14 cellular contexts compared by ENCODE assay signal in the genomic region with DNA sequence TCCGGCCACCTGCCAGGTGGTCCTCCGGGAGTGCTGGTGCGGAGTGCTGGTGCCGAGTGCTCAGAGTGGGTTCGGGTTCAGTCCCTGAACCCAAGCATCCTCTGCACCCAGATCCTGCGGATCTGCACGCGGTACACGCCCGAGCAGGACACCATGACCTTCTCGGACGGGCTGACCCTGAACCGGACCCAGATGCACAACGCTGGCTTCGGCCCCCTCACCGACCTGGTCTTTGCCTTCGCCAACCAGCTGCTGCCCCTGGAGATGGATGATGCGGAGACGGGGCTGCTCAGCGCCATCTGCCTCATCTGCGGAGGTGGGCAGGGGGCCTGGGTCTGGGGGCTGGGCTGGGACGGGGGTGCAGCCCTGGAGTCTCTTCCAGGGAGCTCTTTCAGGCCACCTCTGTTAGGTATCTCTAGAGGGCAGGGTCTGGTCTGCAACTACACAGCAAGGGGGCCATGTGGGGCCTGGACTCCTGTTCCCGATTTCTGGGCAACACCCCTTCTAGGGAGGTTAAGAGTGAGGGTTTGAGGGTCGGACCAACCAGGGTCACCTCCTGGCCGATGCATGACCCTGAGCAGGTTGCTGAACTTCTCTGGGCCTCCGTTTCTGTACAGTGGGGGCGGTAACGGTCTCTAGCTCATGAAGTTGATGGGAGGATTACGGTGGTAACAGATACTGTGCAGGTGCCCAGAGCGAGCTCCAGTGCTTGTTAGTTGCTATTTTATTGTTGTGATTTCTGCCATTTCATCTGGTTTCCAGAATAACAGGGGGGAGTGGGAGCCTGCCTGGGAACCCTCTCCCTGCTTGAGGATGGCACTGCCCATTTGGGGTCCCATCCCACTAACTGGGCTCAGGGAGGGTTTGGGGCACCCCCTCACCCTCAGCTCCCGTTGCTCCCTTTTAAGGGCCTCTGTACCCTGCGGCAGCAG. TPM values are rescaled to one million over a fixed set of nuclear protein-coding genes. Genes with fewer than 3 reads are reported as not detected.
A peak's percentile ranks its signal among the peaks of the same experiment; 100 is the strongest.
DNase-seq lines count a peak whose midpoint lies in the region; ATAC-seq, FAIRE-seq and TF ChIP-seq lines count a peak whose summit lies in the region.
"Had no signal": no experiment of that assay in that cellular context is flagged by ENCODE, and none has a peak within 500 bp of the region (broad histone marks: within the 10 kb centered on the region; RNA-seq: fewer than 3 reads in every experiment).

No MANE protein-coding gene starts in this region.

- H4K20me1 ChIP-seq in endothelial cell of umbilical vein (replicated peaks; ENCODE audit: control insufficient read depth, extremely low read depth, insufficient read depth, low read length) = no peaks in the 10 kb centered on the region
- peaks cover 19% of the 10 kb centered on the region for H4K20me1 ChIP-seq in neural progenitor cell (ENCODE audit: low read depth)

- peaks cover 44% of the 10 kb centered on the region for H3K36me3 ChIP-seq in CD4-positive, alpha-beta memory T cell (ENCODE audit: insufficient read depth, low read length)
- H3K36me3 ChIP-seq in endothelial cell of umbilical vein (ENCODE audit: control insufficient read depth in 2 of 2, extremely low read depth in 1 of 2, insufficient read depth in 2 of 2, low read length in 2 of 2) (peaks cover 6 to 44% of the 10 kb centered on the region in 2 experiments), neural progenitor cell (no peaks in the 10 kb centered on the region)

- no peaks in the 10 kb centered on the region for H3K9me1 ChIP-seq in endothelial cell of umbilical vein (replicated peaks; ENCODE audit: control insufficient read depth, extremely low read depth, insufficient read depth, low read length)

- peaks cover 10% of the 10 kb centered on the region for H3K79me2 ChIP-seq in endothelial cell of umbilical vein (ENCODE audit: control insufficient read depth, insufficient read depth, low read length)
- H3K79me2 ChIP-seq in neural progenitor cell (ENCODE audit: low read depth) = no peaks in the 10 kb centered on the region

- H3K9ac ChIP-seq in endothelial cell of umbilical vein (replicated peaks; ENCODE audit: extremely low read depth, insufficient read depth, low read length) (no peak overlapping the region), neural progenitor cell (no peak overlapping the region)

- peaks cover 11% of the 10 kb centered on the region for H3F3A ChIP-seq in neural progenitor cell (ENCODE audit: low read depth)

- no peaks in the 10 kb centered on the region for H3K27me3 Mint-ChIP-seq in CD4-positive, alpha-beta memory T cell
- no peaks in the 10 kb centered on the region for H3K27me3 Mint-ChIP-seq in IgD-negative memory B cell
- no peaks in the 10 kb centered on the region for H3K27me3 Mint-ChIP-seq in neural progenitor cell (ENCODE audit: insufficient read depth, low read depth)

- no TSS peak for BruUV-seq in endothelial cell of umbilical vein (replicated peaks; lab: Mats Ljungman, UMichigan)

- ATAC-seq in GM21737 (IDR thresholded peaks at IDR 0.05; ENCODE audit: unreplicated experiment) (no peak), GM21723 (IDR thresholded peaks at IDR 0.05; ENCODE audit: unreplicated experiment) (no peak)

- no peak for TF ChIP-seq POLR2A in endothelial cell of umbilical vein (IDR thresholded peaks at IDR 0.05; ENCODE audit: low read depth, low read length)

- H3K9me3 ChIP-seq in CD4-positive, alpha-beta memory T cell (ENCODE audit: control insufficient read depth in 1 of 2, low read length in 2 of 2) = no peaks in the 10 kb centered on the region
- no peaks in the 10 kb centered on the region for H3K9me3 ChIP-seq in endothelial cell of umbilical vein (replicated peaks; ENCODE audit: control insufficient read depth, insufficient read depth, low read length)
- H3K9me3 ChIP-seq in neural progenitor cell (ENCODE audit: low read depth) = no peaks in the 10 kb centered on the region

- CTCF ChIA-PET in CD4-positive, alpha-beta memory T cell (lab: Charles Lee; ENCODE audit: partially characterized antibody) = interaction anchor here (0.7 to 10.0 kb wide), 31 partner anchors 10 to 204 kb away, joined by 3 to 573 read pairs (median 6); partner anchors contain the start of genes RARA and TOP2A
- CTCF ChIA-PET in endothelial cell of umbilical vein (lab: Charles Lee) = interaction anchor here (0.7 to 18.3 kb wide), 21 partner anchors 9 to 206 kb away, joined by 3 to 530 read pairs (median 6); partner anchors contain the start of genes CDC6 and RARA

- no peak overlapping the region for H3K4me3 ChIP-seq in CD4-positive, alpha-beta memory T cell (ENCODE audit: low read length in 2 of 2)
- H3K4me3 ChIP-seq in endothelial cell of umbilical vein (replicated peaks in 1 of 3; ENCODE audit: insufficient read depth in 1 of 3, low read depth in 1 of 3, low read length in 3 of 3) (no peak overlapping the region), neural progenitor cell (no peak overlapping the region)

- POLR2A ChIA-PET in CD4-positive, alpha-beta memory T cell (lab: Charles Lee; ENCODE audit: partially characterized antibody) = interaction anchor here (0.8 to 29.0 kb wide), 7 partner anchors 9 to 179 kb away, joined by 3 to 1054 read pairs (median 4); partner anchors contain the start of genes RARA and TOP2A
- POLR2A ChIA-PET in endothelial cell of umbilical vein (lab: Charles Lee) = interaction anchor here (1.8 kb wide), 1 partner anchor 51 kb away, joined by 10 read pairs; no protein-coding TSS in a partner anchor

- H3K4me2 ChIP-seq in endothelial cell of umbilical vein (ENCODE audit: insufficient read depth, low read length) = no peak overlapping the region
- no peak overlapping the region for H3K4me2 ChIP-seq in neural progenitor cell

- dilution Hi-C loops in endothelial cell of umbilical vein (cut with MboI; ENCODE audit: extremely low pct_ligation_motif_present, low sequenced_read_pairs) = no loop called here

- no peak for TF ChIP-seq CTCF in endothelial cell of umbilical vein (IDR thresholded peaks at IDR 0.05; ENCODE audit: extremely low read depth in 1 of 2, insufficient read depth in 1 of 2, low read depth in 1 of 2, low read length in 2 of 2)
- no peak for TF ChIP-seq CTCF in neural progenitor cell (IDR thresholded peaks at IDR 0.05)

- H3K4me1 ChIP-seq in CD4-positive, alpha-beta memory T cell (ENCODE audit: insufficient read depth, low read length) = peaks cover 9% of the 10 kb centered on the region
- peaks cover 12% of the 10 kb centered on the region for H3K4me1 ChIP-seq in endothelial cell of umbilical vein (ENCODE audit: control insufficient read depth, extremely low read depth, insufficient read depth, low read length)
- peaks cover 24% of the 10 kb centered on the region for H3K4me1 ChIP-seq in neural progenitor cell

- intact Hi-C loops in CD4-positive, alpha-beta memory T cell (cut with micrococcal nuclease) = loop anchor here (1.0 to 5.0 kb wide), 3 partner anchors 43 to 268 kb away; no protein-coding TSS in a partner anchor
- intact Hi-C loops in endothelial cell of umbilical vein (cut with micrococcal nuclease) = loop anchor here (1.0 kb wide), 3 partner anchors 40 to 152 kb away; no protein-coding TSS in a partner anchor

- no peak overlapping the region for H3K4me3 Mint-ChIP-seq in CD4-positive, alpha-beta memory T cell
- H3K4me3 Mint-ChIP-seq in IgD-negative memory B cell (peak overlapping the region in 2 of 4 donors; percentile 29 to 41), neural progenitor cell (no peak overlapping the region)
- H3K4me3 Mint-ChIP-seq: activated T-helper 1 cell treated with anti-CD3 and anti-CD28 coated beads, Interleukin-12 subunit alpha, Interleukin-12 subunit beta, Interleukin-2, Interleukin-4 antibody, amounts not matched to agents 30 ng/mL and 10 ng/mL and 1 ng/mL, durations not matched to agents 14 hours and 24 hours and 36 hours had no signal

- no peaks in the 10 kb centered on the region for H3K27me3 ChIP-seq in CD4-positive, alpha-beta memory T cell (ENCODE audit: insufficient read depth, low read length)
- H3K27me3 ChIP-seq in endothelial cell of umbilical vein (ENCODE audit: control insufficient read depth in 2 of 2, insufficient read depth in 2 of 2, low read length in 2 of 2) (no peaks in the 10 kb centered on the region), neural progenitor cell (peaks cover 6% of the 10 kb centered on the region)

- FAIRE-seq in endothelial cell of umbilical vein (lab: Jason Lieb, UNC) = peak; percentile 38
- FAIRE-seq: frontal cortex had no signal

- H3K27ac ChIP-seq in CD4-positive, alpha-beta memory T cell (ENCODE audit: low read depth, low read length) = no peak overlapping the region
- H3K27ac ChIP-seq in endothelial cell of umbilical vein (ENCODE audit: insufficient read depth, low read depth, low read length) (no peak overlapping the region), neural progenitor cell (no peak overlapping the region)

- no peak for DNase-seq in CD4-positive, alpha-beta memory T cell
- DNase-seq in endothelial cell of umbilical vein (ENCODE audit: low read depth, low spot score) = no peak
- no peak for DNase-seq in neural progenitor cell (ENCODE audit: low spot score)
- no peak for DNase-seq in SKM-1 (lab: John Stamatoyannopoulos, UW; ENCODE audit: unreplicated experiment)
- DNase-seq in activated CD4-positive, CD25-positive, alpha-beta regulatory T cell (lab: John Stamatoyannopoulos, UW) = no peak

- H3K36me3 Mint-ChIP-seq in CD4-positive, alpha-beta memory T cell = peaks cover 9 to 42% of the 10 kb centered on the region in 2 donors
- peaks cover 3% of the 10 kb centered on the region for H3K36me3 Mint-ChIP-seq in IgD-negative memory B cell
- H3K36me3 Mint-ChIP-seq in neural progenitor cell = peaks cover 10% of the 10 kb centered on the region

- H2AFZ ChIP-seq in endothelial cell of umbilical vein (ENCODE audit: low read depth, low read length) (no peak overlapping the region), neural progenitor cell (replicated peaks) (no peak overlapping the region)

- H3K4me1 Mint-ChIP-seq in CD4-positive, alpha-beta memory T cell = peaks cover 11 to 33% (median 14%) of the 10 kb centered on the region in 4 donors
- H3K4me1 Mint-ChIP-seq in IgD-negative memory B cell (peaks cover 13 to 18% (median 17%) of the 10 kb centered on the region in 3 donors), neural progenitor cell (peaks cover 43% of the 10 kb centered on the region)

- H3K9me3 Mint-ChIP-seq in CD4-positive, alpha-beta memory T cell = no peaks in the 10 kb centered on the region
- H3K9me3 Mint-ChIP-seq in IgD-negative memory B cell = no peaks in the 10 kb centered on the region
- no peaks in the 10 kb centered on the region for H3K9me3 Mint-ChIP-seq in neural progenitor cell
- H3K9me3 Mint-ChIP-seq: activated T-helper 1 cell treated with anti-CD3 and anti-CD28 coated beads, Interleukin-12 subunit alpha, Interleukin-12 subunit beta, Interleukin-2, Interleukin-4 antibody, amounts not matched to agents 30 ng/mL and 10 ng/mL and 1 ng/mL, durations not matched to agents 14 hours and 24 hours and 36 hours; H9 had no signal

- H3K27ac Mint-ChIP-seq in CD4-positive, alpha-beta memory T cell = peak overlapping the region in 6 of 7 donors; percentile 29 to 74 (median 60)
- H3K27ac Mint-ChIP-seq in IgD-negative memory B cell (peak overlapping the region in 2 of 3 donors; percentile 39 to 45), neural progenitor cell (peak overlapping the region; percentile 8)
- H3K27ac Mint-ChIP-seq: activated T-helper 1 cell treated with anti-CD3 and anti-CD28 coated beads, Interleukin-12 subunit alpha, Interleukin-12 subunit beta, Interleukin-2, Interleukin-4 antibody, amounts not matched to agents 30 ng/mL and 10 ng/mL and 1 ng/mL, durations not matched to agents 14 hours and 24 hours and 36 hours had no signal

RNA-seq across cellular contexts. Expression of gene GJD3, which starts 10.1 kb away (rescaled TPM):
- total RNA-seq in CD4-positive, alpha-beta memory T cell = not detected
- not detected for polyA plus RNA-seq in CD4-positive, alpha-beta memory T cell
- not detected for polyA plus RNA-seq in IgD-negative memory B cell
- 0.39 and 0.40 TPM in 2 replicates for total RNA-seq in endothelial cell of umbilical vein
- polyA plus RNA-seq in endothelial cell of umbilical vein = 0.10 TPM in 1 of 2 replicates, not detected in the other
- polyA plus RNA-seq in endothelial cell of umbilical vein (2011; cell fraction: cytosol; rRNA removed) = not detected in 2 replicates
- not detected in 2 replicates for polyA plus RNA-seq in endothelial cell of umbilical vein (2011; cell fraction: nucleus; rRNA removed)
- polyA plus RNA-seq in endothelial cell of umbilical vein (2012) = not detected in 2 replicates
- not detected in 2 replicates for polyA minus RNA-seq in endothelial cell of umbilical vein
- polyA minus RNA-seq in endothelial cell of umbilical vein (2011; cell fraction: cytosol; rRNA and poly(A)+ RNA removed) = not detected
- polyA minus RNA-seq in endothelial cell of umbilical vein (2011; cell fraction: nucleus; rRNA and poly(A)+ RNA removed) = not detected in 2 replicates
- total RNA-seq in neural progenitor cell (ENCODE audit: low replicate concordance) = not detected in 2 replicates
- total RNA-seq: frontal cortex, H9, HT1080, myocyte, OCI-LY7 had no signal

RNA-seq across cellular contexts. Expression of gene RARA, which starts 45.5 kb away (rescaled TPM):
- total RNA-seq in CD4-positive, alpha-beta memory T cell = 10 to 100 TPM; 54.1 to 54.5 TPM
- polyA plus RNA-seq in CD4-positive, alpha-beta memory T cell = 10 to 100 TPM in 1 of 2 donors, 1 to 10 TPM in 1; 5.1 to 20.7 TPM
- polyA plus RNA-seq in IgD-negative memory B cell (13.7 TPM), endothelial cell of umbilical vein (11.2 and 11.9 TPM in 2 replicates)
- total RNA-seq in endothelial cell of umbilical vein (37.8 and 43.4 TPM in 2 replicates), neural progenitor cell (ENCODE audit: low replicate concordance) (9.0 and 9.4 TPM in 2 replicates)
- 11.3 and 13.6 TPM in 2 replicates for polyA plus RNA-seq in endothelial cell of umbilical vein (2011; cell fraction: cytosol; rRNA removed)
- 9.9 and 12.3 TPM in 2 replicates for polyA plus RNA-seq in endothelial cell of umbilical vein (2011; cell fraction: nucleus; rRNA removed)
- 27.6 and 34.9 TPM in 2 replicates for polyA plus RNA-seq in endothelial cell of umbilical vein (2012)
- 11.6 and 20.5 TPM in 2 replicates for polyA minus RNA-seq in endothelial cell of umbilical vein
- polyA minus RNA-seq in endothelial cell of umbilical vein (2011; cell fraction: cytosol; rRNA and poly(A)+ RNA removed) = 6.7 TPM
- 8.0 and 10.0 TPM in 2 replicates for polyA minus RNA-seq in endothelial cell of umbilical vein (2011; cell fraction: nucleus; rRNA and poly(A)+ RNA removed)

Comparison
In these comparisons a context has a peak if more than half of its experiments do, and no peak if none do; other contexts are left out.
1. H3K27ac Mint-ChIP-seq: peak in every context shown above with its lines; median percentile 60 in CD4-positive, alpha-beta memory T cell; 42 in IgD-negative memory B cell; 8 in neural progenitor cell.